ENCODE assay signal across 8 cellular contexts in genomic region chr17:32006957-32007462, GRCh38.
DNase-seq lines count a peak whose midpoint lies in the region; ATAC-seq lines count a peak whose summit lies in the region.

Gene LRRC37B (plus strand): TSS chr17:32007383. CDS start chr17:32021393, 14,010 bp downstream.

- no peaks in the 10 kb centered on the region for H3K36me3 ChIP-seq in ACC112 (ENCODE audit: insufficient read depth, low read length)

- H3K4me3 ChIP-seq in ACC112 (ENCODE audit: low read depth, low read length): peak within 1 kb of the TSS; percentile 98

- peak within 1 kb of the TSS; percentile 79 for H2AFZ ChIP-seq in ACC112 (ENCODE audit: low read length, unreplicated experiment)

- H3K27me3 ChIP-seq in ACC112 (ENCODE audit: insufficient read depth, low read length): no peaks in the 10 kb centered on the region

- no peak within 1 kb of the TSS for H3K27ac ChIP-seq in ACC112 (ENCODE audit: low read depth, low read length)

- ATAC-seq in GM18868 (IDR thresholded peaks at IDR 0.05; ENCODE audit: unreplicated experiment): peak; percentile 90
- peak; percentile 71 for ATAC-seq in HG03135 (IDR thresholded peaks at IDR 0.05; ENCODE audit: unreplicated experiment)

- DNase-seq in NCI-H446 (lab: John Stamatoyannopoulos, UW) (peak; percentile 50 to 83), cerebellar cortex (ENCODE audit: low spot score) (peak; percentile 86), kidney tubule cell (ENCODE audit: low spot score) (peak; percentile 82)
- peak; percentile 96 for DNase-seq in activated CD4-positive, CD25-positive, alpha-beta regulatory T cell treated with anti-CD3 and anti-CD28 coated beads, Interleukin-2, amount 50 U/mL, for 72 hours
- DNase-seq in stimulated activated CD4-positive, alpha-beta T cell treated with anti-CD3 and anti-CD28 coated beads, Interleukin-1b, Interleukin-23, amount 100 ng/mL, for 1 hour (ENCODE audit: low read depth in 2 of 2): peak; percentile 72 to 85

- no peaks in the 10 kb centered on the region for H3K4me1 ChIP-seq in ACC112 (ENCODE audit: control insufficient read depth, insufficient read depth, low read length, unreplicated experiment)

- peaks cover 29% of the 10 kb centered on the region for H3K79me2 ChIP-seq in ACC112 (ENCODE audit: control insufficient read depth, insufficient read depth, low read length, unreplicated experiment)
